In the genomic region with DNA sequence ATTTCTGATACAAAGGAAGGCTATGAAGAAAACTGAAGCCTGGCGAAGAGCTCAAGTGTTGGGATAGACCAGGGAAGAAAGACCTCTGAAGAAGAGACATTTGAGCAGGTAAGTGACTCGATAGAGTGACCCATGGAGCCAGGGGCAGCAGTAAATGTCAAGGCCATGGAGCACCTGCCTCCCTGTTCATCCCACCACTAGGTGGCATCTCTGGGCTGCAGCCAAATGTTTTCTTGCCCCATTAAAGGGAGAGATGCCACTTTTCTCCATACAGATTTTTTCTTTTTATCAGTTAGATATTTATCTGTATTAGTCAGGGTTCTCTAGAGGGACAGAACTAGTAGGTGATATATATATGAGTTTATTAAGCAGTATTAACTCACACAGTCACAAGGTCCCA, we compare ENCODE assay signal across 8 cellular contexts. TPM values are rescaled to one million over a fixed set of nuclear protein-coding genes. Genes with fewer than 3 reads are reported as not detected.
DNase-seq lines count a peak whose midpoint lies in the region; ATAC-seq, FAIRE-seq and TF ChIP-seq lines count a peak whose summit lies in the region.

No MANE protein-coding gene starts in this region.

- H3K9me3 Mint-ChIP-seq in activated CD4-positive, alpha-beta memory T cell treated with anti-CD3 and anti-CD28 coated beads for 36 hours, result no peaks in the 10 kb centered on the region
- H3K9me3 Mint-ChIP-seq in activated T-helper 17 cell treated with anti-CD3 and anti-CD28 coated beads, Interleukin-2, amount 50 U/mL, for 72 hours, result no peaks in the 10 kb centered on the region

- no peaks in the 10 kb centered on the region for H3K27me3 Mint-ChIP-seq in activated CD4-positive, alpha-beta memory T cell treated with anti-CD3 and anti-CD28 coated beads for 36 hours
- no peaks in the 10 kb centered on the region for H3K27me3 Mint-ChIP-seq in activated T-helper 17 cell treated with anti-CD3 and anti-CD28 coated beads, Interleukin-2, amount 50 U/mL, for 72 hours

- H3K4me3 ChIP-seq in HAP-1 (no peak overlapping the region), pancreas (no peak overlapping the region)

- CTCF ChIA-PET in activated CD4-positive, alpha-beta memory T cell treated with anti-CD3 and anti-CD28 coated beads for 36 hours (lab: Charles Lee), result interaction anchor here (0.6 to 2.4 kb wide), 3 partner anchors 22 to 195 kb away, joined by 3 to 13 read pairs (median 3); no protein-coding TSS in a partner anchor

- WGBS in pancreas, 2 donors, result 32 to 34% methylated on average over 2 of the region's 2 CpGs

- POLR2A ChIA-PET in activated CD4-positive, alpha-beta memory T cell treated with anti-CD3 and anti-CD28 coated beads for 36 hours (lab: Charles Lee), result no interaction called here

- no peak overlapping the region for H3K27ac ChIP-seq in C4-2B
- H3K27ac ChIP-seq in pancreas, result no peak overlapping the region

- H3K36me3 ChIP-seq in HAP-1 (replicated peaks) (no peaks in the 10 kb centered on the region), pancreas (no peaks in the 10 kb centered on the region)

- peak; percentile 76 for TF ChIP-seq CTCF in C4-2B (conservative IDR thresholded peaks at IDR 0.05)
- peak in 3 of 4 donors; percentile 20 to 39 (median 27) for TF ChIP-seq CTCF in pancreas (IDR thresholded peaks at IDR 0.05)

- no peak overlapping the region for H3K27ac Mint-ChIP-seq in activated CD4-positive, alpha-beta memory T cell treated with anti-CD3 and anti-CD28 coated beads for 36 hours
- H3K27ac Mint-ChIP-seq in activated T-helper 17 cell treated with anti-CD3 and anti-CD28 coated beads, Interleukin-2, amount 50 U/mL, for 72 hours, result no peak overlapping the region

- peaks cover 4% of the 10 kb centered on the region for H3K4me1 ChIP-seq in HAP-1
- H3K4me1 ChIP-seq in pancreas, result no peaks in the 10 kb centered on the region

- intact Hi-C loops in activated CD4-positive, alpha-beta memory T cell treated with anti-CD3 and anti-CD28 coated beads for 36 hours (cut with micrococcal nuclease), result loop anchor here (1.0 to 10.0 kb wide), 2 partner anchors 123 to 195 kb away; no protein-coding TSS in a partner anchor
- intact Hi-C loops in pancreas (cut with DNase I), result no loop called here

- H3K4me3 Mint-ChIP-seq in activated CD4-positive, alpha-beta memory T cell treated with anti-CD3 and anti-CD28 coated beads for 36 hours, result no peak overlapping the region
- no peak overlapping the region for H3K4me3 Mint-ChIP-seq in activated T-helper 17 cell treated with anti-CD3 and anti-CD28 coated beads, Interleukin-2, amount 50 U/mL, for 72 hours

- peaks cover 12% of the 10 kb centered on the region for H3K4me1 Mint-ChIP-seq in activated CD4-positive, alpha-beta memory T cell treated with anti-CD3 and anti-CD28 coated beads for 36 hours (ENCODE audit: low read depth)
- no peaks in the 10 kb centered on the region for H3K4me1 Mint-ChIP-seq in activated T-helper 17 cell treated with anti-CD3 and anti-CD28 coated beads, Interleukin-2, amount 50 U/mL, for 72 hours

- DNase-seq in HAP-1 (ENCODE audit: low spot score in 2 of 2) (peak; percentile 66 to 79), NCI-H69 (lab: John Stamatoyannopoulos, UW) (peak; percentile 59), epidermal melanocyte (ENCODE audit: insufficient read length, low spot score) (peak; percentile 19), pancreas (peak in 4 of 6 donors; percentile 5 to 39 (median 30))
- DNase-seq in activated CD4-positive, alpha-beta memory T cell treated with anti-CD3 and anti-CD28 coated beads for 36 hours, result peak; percentile 64

- no peaks in the 10 kb centered on the region for H3K27me3 ChIP-seq in HAP-1 (ENCODE audit: low read depth)
- H3K27me3 ChIP-seq in pancreas, result no peaks in the 10 kb centered on the region

- H3K9me3 ChIP-seq in HAP-1 (no peaks in the 10 kb centered on the region), pancreas (no peaks in the 10 kb centered on the region)

- in situ Hi-C loops in HAP-1 (cut with MboI; ENCODE audit: low sequenced_read_pairs), result no loop called here

- FAIRE-seq in pancreas (lab: Jason Lieb, UNC), result no peak

- ATAC-seq in pancreas, result peak in 1 of 4 donors; percentile 32
- ATAC-seq in GM21515 (IDR thresholded peaks at IDR 0.05; ENCODE audit: unreplicated experiment), result no peak
- no peak for ATAC-seq in activated T-helper 17 cell treated with anti-CD3 and anti-CD28 coated beads, Interleukin-2, amount 50 U/mL, for 72 hours (replicated peaks)

- H3K36me3 Mint-ChIP-seq in activated CD4-positive, alpha-beta memory T cell treated with anti-CD3 and anti-CD28 coated beads for 36 hours, result peaks cover 2% of the 10 kb centered on the region
- H3K36me3 Mint-ChIP-seq in activated T-helper 17 cell treated with anti-CD3 and anti-CD28 coated beads, Interleukin-2, amount 50 U/mL, for 72 hours (ENCODE audit: low read depth), result no peaks in the 10 kb centered on the region

RNA-seq across cellular contexts. Expression of a gene that starts 4.9 kb away (rescaled TPM):
- 1 to 10 TPM; 6.0 to 7.2 TPM for total RNA-seq in activated CD4-positive, alpha-beta memory T cell treated with anti-CD3 and anti-CD28 coated beads for 36 hours
- 1 to 10 TPM; 2.1 to 5.8 (median 3.0) TPM for total RNA-seq in pancreas
- polyA plus RNA-seq in pancreas, result 1 to 10 TPM; 1.5 to 2.5 TPM
- 1 to 10 TPM; 6.4 to 7.8 TPM for total RNA-seq in activated T-helper 17 cell treated with anti-CD3 and anti-CD28 coated beads, Interleukin-2, amount 50 U/mL, for 72 hours

Comparison
In these comparisons a context has a peak if more than half of its experiments do, and no peak if none do; other contexts are left out.
1. DNase-seq: peak in every context shown above with its lines; median percentile 72 in HAP-1; 64 in activated CD4-positive, alpha-beta memory T cell treated with anti-CD3 and anti-CD28 coated beads for 36 hours; 59 in NCI-H69; 30 in pancreas; 19 in epidermal melanocyte.